25 cellular contexts compared by ENCODE assay signal in genomic region chr1:4485398-4485797, GRCh38.
DNase-seq lines count a peak whose midpoint lies in the region; ATAC-seq and TF ChIP-seq lines count a peak whose summit lies in the region.
"Had no signal": no experiment of that assay in that cellular context is flagged by ENCODE, and none has a peak within 500 bp of the region (broad histone marks: within the 10 kb centered on the region; RNA-seq: fewer than 3 reads in every experiment).

No MANE protein-coding gene starts in this region.

- no peak overlapping the region for H3K4me3 ChIP-seq in dorsolateral prefrontal cortex
- H3K4me3 ChIP-seq: body of pancreas, lung, pancreas, SK-N-MC had no signal

- peak overlapping the region in 45 of 59 donors; percentile 7 to 82 (median 61) for H3K27ac ChIP-seq in dorsolateral prefrontal cortex
- H3K27ac ChIP-seq: body of pancreas, pancreas, SK-N-MC had no signal

- intact Hi-C loops in dorsolateral prefrontal cortex (cut with DNase I): no loop called here

- ATAC-seq in GM21529 (IDR thresholded peaks at IDR 0.05; ENCODE audit: unreplicated experiment): no peak
- ATAC-seq: activated CD4-positive, CD25-positive, alpha-beta regulatory T cell treated with anti-CD3 and anti-CD28 coated beads, Interleukin-2, amount 50 U/mL, for 24 hours; activated CD8-positive, alpha-beta T cell treated with anti-CD3 and anti-CD28 coated beads, Interleukin-2, amount 10 ng/mL, durations not matched to agents 7 days and 5 days; activated T-cell treated with anti-CD3 and anti-CD28 coated beads, Interleukin-2, amount 50 U/mL, for 72 hours; body of pancreas; Panc1; pancreas; stimulated activated naive CD8-positive, alpha-beta T cell treated with anti-CD3 and anti-CD28 coated beads, Interleukin-15, Interleukin-2, amounts not matched to agents 100 U/mL and 50 U/mL, for 24 hours had no signal

- peaks cover 0 to 4% (median 0%) of the 10 kb centered on the region in 45 donors for H3K27me3 ChIP-seq in dorsolateral prefrontal cortex
- H3K27me3 ChIP-seq: body of pancreas, pancreas had no signal

- no peak for TF ChIP-seq CTCF in dorsolateral prefrontal cortex (IDR thresholded peaks at IDR 0.05 in 54 of 56, conservative IDR thresholded peaks at IDR 0.05 in 2 of 56; ENCODE audit: low read depth in 1 of 56, partially characterized antibody in 56 of 56)

- DNase-seq in NCI-H1105 treated with DMSO at 0.1 percent for 48 hours (lab: John Stamatoyannopoulos, UW): peak; percentile 76
- DNase-seq in NCI-H2196 (lab: John Stamatoyannopoulos, UW; ENCODE audit: unreplicated experiment): peak; percentile 13
- peak in 1 of 10 donors; percentile 44 for DNase-seq in dorsolateral prefrontal cortex
- DNase-seq in putamen (ENCODE audit: low spot score): peak; percentile 52
- DNase-seq in H4 (ENCODE audit: low spot score): no peak
- no peak for DNase-seq in HK-2 (ENCODE audit: unreplicated experiment)
- DNase-seq: activated CD8-positive, alpha-beta T cell treated with anti-CD3 and anti-CD28 coated beads, Interleukin-2, amount 10 ng/mL, durations not matched to agents 7 days and 5 days; activated naive CD8-positive, alpha-beta T cell treated with anti-CD3 and anti-CD28 coated beads for 36 hours; activated T-cell treated with anti-CD3 and anti-CD28 coated beads, Interleukin-2, amount 50 U/mL, for 72 hours; body of pancreas; cortex of kidney; EL; GOT3; NCI-H1694 treated with DMSO at 0.1 percent for 48 hours; NCI-H82; stimulated activated CD4-positive, alpha-beta T cell treated with anti-CD3 and anti-CD28 coated beads, Interleukin-1b, Interleukin-23, amount 100 ng/mL, for 48 hours; stimulated activated naive CD8-positive, alpha-beta T cell treated with anti-CD3 and anti-CD28 coated beads, Interleukin-15, Interleukin-2, amounts not matched to agents 100 U/mL and 50 U/mL, for 24 hours; T1000; trophoblast cell had no signal

Comparison
In these comparisons a context has a peak if more than half of its experiments do, and no peak if none do; other contexts are left out.
1. DNase-seq: peak in NCI-H1105 treated with DMSO at 0.1 percent for 48 hours (single experiment), NCI-H2196 (single experiment) and putamen (single experiment); none in H4 (single experiment) and HK-2 (single experiment).